Comparison of ENCODE assay signal across 2 cellular contexts in genomic region chr6:133410628-133411027, GRCh38.
TF ChIP-seq lines count a peak whose summit lies in the region.

No MANE protein-coding gene starts in this region.

TF ChIP-seq in HEK293T, 16 proteins besides CTCF, POLR2A, EP300 and RAD21:
- no peak for TF ChIP-seq TARDBP (IDR thresholded peaks at IDR 0.05)
- TF ChIP-seq BHLHE40 (IDR thresholded peaks at IDR 0.05; ENCODE audit: borderline replicate concordance), result no peak
- TF ChIP-seq PKNOX1 (IDR thresholded peaks at IDR 0.05), result no peak
- TF ChIP-seq LEF1 (IDR thresholded peaks at IDR 0.05; ENCODE audit: borderline replicate concordance), result no peak
- TF ChIP-seq ZNF384 (IDR thresholded peaks at IDR 0.05), result no peak
- TF ChIP-seq CTBP1 (IDR thresholded peaks at IDR 0.05; ENCODE audit: borderline replicate concordance), result no peak
- TF ChIP-seq ELF4 (IDR thresholded peaks at IDR 0.05), result no peak
- no peak for TF ChIP-seq L3MBTL2 (conservative IDR thresholded peaks at IDR 0.05)

TF ChIP-seq in H1, 55 proteins besides CTCF, POLR2A, EP300 and RAD21:
- TF ChIP-seq KDM5A (IDR thresholded peaks at IDR 0.05; ENCODE audit: low read length) (no peak), NRF1 (IDR thresholded peaks at IDR 0.05; ENCODE audit: low read depth, low read length) (no peak), CTBP2 (IDR thresholded peaks at IDR 0.05; ENCODE audit: borderline replicate concordance, insufficient read depth, insufficient read length, low read length) (no peak), SP4 (IDR thresholded peaks at IDR 0.05; ENCODE audit: low read length) (no peak), BRCA1 (IDR thresholded peaks at IDR 0.05; ENCODE audit: low read depth, low read length) (no peak), RBBP5 (IDR thresholded peaks at IDR 0.05; ENCODE audit: borderline replicate concordance, low read depth, low read length) (no peak), RXRA (IDR thresholded peaks at IDR 0.05; ENCODE audit: insufficient read depth, low read depth, low read length) (no peak), CHD1 (IDR thresholded peaks at IDR 0.05; ENCODE audit: low read depth, low read length) (no peak), JUND (IDR thresholded peaks at IDR 0.05; ENCODE audit: low read length) (no peak), HDAC2 (IDR thresholded peaks at IDR 0.05; ENCODE audit: borderline replicate concordance in 1 of 2, low read depth in 2 of 2, low read length in 2 of 2) (0 out of 4 replicates have a peak, but pooled peaks of 1 of the 2 experiments have one; percentile 26), ASH2L (IDR thresholded peaks at IDR 0.05; ENCODE audit: low read length) (peak; percentile 25), CREB1 (IDR thresholded peaks at IDR 0.05) (no peak), GABPA (IDR thresholded peaks at IDR 0.05; ENCODE audit: borderline replicate concordance, insufficient read depth, low read length) (no peak), CEBPB (IDR thresholded peaks at IDR 0.05; ENCODE audit: low read depth, low read length) (no peak), TCF12 (IDR thresholded peaks at IDR 0.05; ENCODE audit: low read depth, low read length) (0 out of 2 replicates have a peak, but pooled peaks have one; percentile 54)
- TF ChIP-seq, protein P1, sequence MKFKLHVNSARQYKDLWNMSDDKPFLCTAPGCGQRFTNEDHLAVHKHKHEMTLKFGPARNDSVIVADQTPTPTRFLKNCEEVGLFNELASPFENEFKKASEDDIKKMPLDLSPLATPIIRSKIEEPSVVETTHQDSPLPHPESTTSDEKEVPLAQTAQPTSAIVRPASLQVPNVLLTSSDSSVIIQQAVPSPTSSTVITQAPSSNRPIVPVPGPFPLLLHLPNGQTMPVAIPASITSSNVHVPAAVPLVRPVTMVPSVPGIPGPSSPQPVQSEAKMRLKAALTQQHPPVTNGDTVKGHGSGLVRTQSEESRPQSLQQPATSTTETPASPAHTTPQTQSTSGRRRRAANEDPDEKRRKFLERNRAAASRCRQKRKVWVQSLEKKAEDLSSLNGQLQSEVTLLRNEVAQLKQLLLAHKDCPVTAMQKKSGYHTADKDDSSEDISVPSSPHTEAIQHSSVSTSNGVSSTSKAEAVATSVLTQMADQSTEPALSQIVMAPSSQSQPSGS (IDR thresholded peaks at IDR 0.05; ENCODE audit: low read length), result no peak
- TF ChIP-seq, protein P2, sequence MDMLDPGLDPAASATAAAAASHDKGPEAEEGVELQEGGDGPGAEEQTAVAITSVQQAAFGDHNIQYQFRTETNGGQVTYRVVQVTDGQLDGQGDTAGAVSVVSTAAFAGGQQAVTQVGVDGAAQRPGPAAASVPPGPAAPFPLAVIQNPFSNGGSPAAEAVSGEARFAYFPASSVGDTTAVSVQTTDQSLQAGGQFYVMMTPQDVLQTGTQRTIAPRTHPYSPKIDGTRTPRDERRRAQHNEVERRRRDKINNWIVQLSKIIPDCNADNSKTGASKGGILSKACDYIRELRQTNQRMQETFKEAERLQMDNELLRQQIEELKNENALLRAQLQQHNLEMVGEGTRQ (IDR thresholded peaks at IDR 0.05; ENCODE audit: low read length), result no peak
